In genomic region chr2:118539290-118539689, GRCh38 we compare ENCODE assay signal across 9 cellular contexts.
DNase-seq lines count a peak whose midpoint lies in the region; TF ChIP-seq lines count a peak whose summit lies in the region.
"Had no signal": no experiment of that assay in that cellular context is flagged by ENCODE, and none has a peak within 500 bp of the region (broad histone marks: within the 10 kb centered on the region; RNA-seq: fewer than 3 reads in every experiment).

No MANE protein-coding gene starts in this region.

- WGBS in esophagus muscularis mucosa: 52% methylated on average over 7 of the region's 7 CpGs

- TF ChIP-seq CTCF in NB4 (IDR thresholded peaks at IDR 0.05; ENCODE audit: low read depth, low read length): peak; percentile 42
- TF ChIP-seq CTCF in esophagus muscularis mucosa (IDR thresholded peaks at IDR 0.05): peak in 1 of 3 experiments; percentile 22

- H3K4me3 ChIP-seq in NB4 (ENCODE audit: low read depth, low read length) (no peak overlapping the region), esophagus muscularis mucosa (no peak overlapping the region), skeletal muscle cell (ENCODE audit: low read depth, low read length) (no peak overlapping the region)
- H3K4me3 ChIP-seq: coronary artery had no signal

- peaks cover 0 to 6% (median 0%) of the 10 kb centered on the region in 4 donors for H3K27me3 ChIP-seq in esophagus muscularis mucosa

- no peaks in the 10 kb centered on the region for H3K4me1 ChIP-seq in esophagus muscularis mucosa

- H3K36me3 ChIP-seq in esophagus muscularis mucosa: no peaks in the 10 kb centered on the region

- H3K27ac ChIP-seq in esophagus muscularis mucosa (replicated peaks in 1 of 4): no peak overlapping the region
- H3K27ac ChIP-seq: coronary artery had no signal

- no peak for TF ChIP-seq EP300 in esophagus muscularis mucosa (IDR thresholded peaks at IDR 0.05)

- no peaks in the 10 kb centered on the region for H3K9me3 ChIP-seq in esophagus muscularis mucosa

- TF ChIP-seq POLR2A in NB4 (IDR thresholded peaks at IDR 0.05; ENCODE audit: extremely low read depth, insufficient read length): no peak
- TF ChIP-seq POLR2A in esophagus muscularis mucosa (IDR thresholded peaks at IDR 0.05; ENCODE audit: low read depth): no peak

- intact Hi-C loops in esophagus muscularis mucosa (cut with DNase I): no loop called here

- DNase-seq in activated CD4-positive, alpha-beta T cell treated with anti-CD3 and anti-CD28 coated beads for 48 hours: peak; percentile 18
- DNase-seq in activated CD4-positive, alpha-beta T cell treated with anti-CD3 and anti-CD28 coated beads, Interleukin-2, amount 50 U/mL, for 4 hours: no peak
- DNase-seq in NB4 (ENCODE audit: low read depth): peak; percentile 25
- DNase-seq in esophagus muscularis mucosa (ENCODE audit: extremely low spot score): peak; percentile 75
- DNase-seq in skeletal muscle cell (ENCODE audit: low read depth): peak; percentile 2
- DNase-seq in GOT3 (lab: John Stamatoyannopoulos, UW): no peak
- no peak for DNase-seq in T-helper 1 cell
- DNase-seq in NCI-H1930 (lab: John Stamatoyannopoulos, UW): no peak

Comparison
In these comparisons a context has a peak if more than half of its experiments do, and no peak if none do; other contexts are left out.
1. DNase-seq: peak in activated CD4-positive, alpha-beta T cell treated with anti-CD3 and anti-CD28 coated beads for 48 hours (single experiment), NB4 (single experiment), esophagus muscularis mucosa (single experiment) and skeletal muscle cell (single experiment); none in activated CD4-positive, alpha-beta T cell treated with anti-CD3 and anti-CD28 coated beads, Interleukin-2, amount 50 U/mL, for 4 hours (0 of 2), GOT3 (single experiment), T-helper 1 cell (0 of 5) and NCI-H1930 (0 of 2).